Comparison of ENCODE assay signal across 23 cellular contexts in the genomic region with DNA sequence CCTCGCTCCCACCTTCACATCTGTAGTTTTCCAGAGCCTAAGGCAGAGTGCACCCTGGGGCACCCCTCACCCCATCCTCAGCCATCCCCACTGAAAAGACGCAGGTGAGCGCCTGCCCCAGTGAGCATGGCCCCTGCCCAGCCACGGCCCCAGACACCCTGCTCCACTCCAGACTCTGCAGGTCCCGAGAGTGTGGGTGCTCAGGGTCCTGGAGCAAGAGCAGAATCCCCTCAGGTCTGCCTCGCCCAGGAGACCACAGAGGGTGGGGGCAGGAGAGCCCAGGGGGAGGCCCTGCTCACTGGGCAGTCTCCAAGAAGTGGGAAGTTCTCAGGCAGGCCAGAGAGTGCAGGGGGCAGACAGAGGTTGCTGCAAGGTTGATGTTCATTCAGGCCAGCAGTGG.
DNase-seq lines count a peak whose midpoint lies in the region; ATAC-seq, FAIRE-seq and TF ChIP-seq lines count a peak whose summit lies in the region.
"Had no signal": no experiment of that assay in that cellular context is flagged by ENCODE, and none has a peak within 500 bp of the region (broad histone marks: within the 10 kb centered on the region; RNA-seq: fewer than 3 reads in every experiment).

No MANE protein-coding gene starts in this region.

- no peak overlapping the region for H3K14ac ChIP-seq in H1 (ENCODE audit: insufficient read length)

- H3K36me3 Mint-ChIP-seq in activated naive CD8-positive, alpha-beta T cell treated with anti-CD3 and anti-CD28 coated beads, Interleukin-2, amount 10 ng/mL, durations not matched to agents 7 days and 5 days: no peaks in the 10 kb centered on the region
- no peaks in the 10 kb centered on the region for H3K36me3 Mint-ChIP-seq in activated naive CD8-positive, alpha-beta T cell treated with anti-CD3 and anti-CD28 coated beads for 36 hours
- H3K36me3 Mint-ChIP-seq: CD4-positive, CD25-positive, alpha-beta regulatory T cell had no signal

- H3K4me1 ChIP-seq in H1 (replicated peaks in 1 of 4; ENCODE audit: control insufficient read depth in 3 of 4, insufficient read depth in 4 of 4, low read length in 3 of 4): peaks cover 1 to 14% (median 6%) of the 10 kb centered on the region in 4 experiments; a peak in 4 of 7 replicates
- H3K4me1 ChIP-seq: SJSA1 had no signal

- H3K36me3 ChIP-seq in H1 (ENCODE audit: control insufficient read depth in 2 of 4, insufficient read depth in 4 of 4, low read length in 3 of 4): no peaks in the 10 kb centered on the region
- H3K36me3 ChIP-seq: SJSA1 had no signal

- peak overlapping the region; percentile 75; the same call in 1 of the 2 replicates for H2BK5ac ChIP-seq in H1 (ENCODE audit: low read depth, low read length)

- POLR2A ChIA-PET in activated naive CD8-positive, alpha-beta T cell treated with anti-CD3 and anti-CD28 coated beads, Interleukin-2, amount 10 ng/mL, durations not matched to agents 7 days and 5 days (lab: Charles Lee): no interaction called here
- POLR2A ChIA-PET in H1 (lab: Charles Lee; ENCODE audit: partially characterized antibody): no interaction called here

- H3K9me3 Mint-ChIP-seq in activated naive CD8-positive, alpha-beta T cell treated with anti-CD3 and anti-CD28 coated beads, Interleukin-2, amount 10 ng/mL, durations not matched to agents 7 days and 5 days: no peaks in the 10 kb centered on the region
- no peaks in the 10 kb centered on the region for H3K9me3 Mint-ChIP-seq in activated naive CD8-positive, alpha-beta T cell treated with anti-CD3 and anti-CD28 coated beads for 36 hours
- H3K9me3 Mint-ChIP-seq: CD4-positive, CD25-positive, alpha-beta regulatory T cell had no signal

- H3K56ac ChIP-seq in H1 (replicated peaks; ENCODE audit: insufficient read length, low read depth, low read length): no peak overlapping the region

- no peak for TF ChIP-seq EP300 in H1 (IDR thresholded peaks at IDR 0.05; ENCODE audit: borderline replicate concordance in 1 of 2, low read depth in 2 of 2, low read length in 2 of 2)

- H3K27me3 ChIP-seq in H1 (replicated peaks in 1 of 4; ENCODE audit: control insufficient read depth in 3 of 4, extremely low read depth in 1 of 4, insufficient read depth in 3 of 4, low read length in 3 of 4): no peaks in the 10 kb centered on the region

- 0 out of 2 replicates have a peak overlapping the region, but pooled peaks have one; percentile 57 for H4K8ac ChIP-seq in H1 (ENCODE audit: extremely low read depth, insufficient read depth, low read length)

- intact Hi-C loops in sciatic nerve (cut with DNase I): no loop called here

- peak overlapping the region; percentile 32; the same call in 1 of the 2 replicates for H3K18ac ChIP-seq in H1 (ENCODE audit: extremely low read depth, low read length)

- CTCF ChIA-PET in H1 (lab: Charles Lee; ENCODE audit: partially characterized antibody): no interaction called here

- H2AFZ ChIP-seq in H1 (ENCODE audit: low read length): no peak overlapping the region

- H3K4ac ChIP-seq in H1 (replicated peaks; ENCODE audit: insufficient read length, low read depth, low read length): peak overlapping the region; percentile 91

- no peak overlapping the region; the same call in 1 of the 2 replicates for H2AK5ac ChIP-seq in H1 (ENCODE audit: low read depth, low read length)

- no peaks in the 10 kb centered on the region for H4K20me1 ChIP-seq in H1 (replicated peaks in 1 of 2; ENCODE audit: control insufficient read depth in 1 of 2, insufficient read depth in 2 of 2, low read length in 2 of 2)

- no peak for TF ChIP-seq POLR2A in H1 (IDR thresholded peaks at IDR 0.05; ENCODE audit: control extremely low read depth in 1 of 2, low read depth in 2 of 2, low read length in 2 of 2)

- no peaks in the 10 kb centered on the region for H3K79me1 ChIP-seq in H1 (ENCODE audit: low read depth, low read length)

- 88% methylated on average over 6 of the region's 6 CpGs; no CpG with 5 or more reads in 1 of the 2 experiments for WGBS in H1 (ENCODE audit: extremely low coverage in 1 of 2, insufficient coverage in 1 of 2, insufficient read length in 1 of 2, insufficient replicate concordance in 2 of 2, low coverage in 1 of 2, low lambda C conversion rate in 2 of 2, missing lambda C conversion rate in 1 of 2), 2 experiments

- no peak overlapping the region for H3K27ac Mint-ChIP-seq in activated naive CD8-positive, alpha-beta T cell treated with anti-CD3 and anti-CD28 coated beads, Interleukin-2, amount 10 ng/mL, durations not matched to agents 7 days and 5 days
- H3K27ac Mint-ChIP-seq in activated naive CD8-positive, alpha-beta T cell treated with anti-CD3 and anti-CD28 coated beads for 36 hours: no peak overlapping the region
- H3K27ac Mint-ChIP-seq: CD4-positive, CD25-positive, alpha-beta regulatory T cell had no signal

- H3K79me2 ChIP-seq in H1 (ENCODE audit: control insufficient read depth in 1 of 2, insufficient read depth in 2 of 2, low read length in 2 of 2): no peaks in the 10 kb centered on the region

- no peak for TF ChIP-seq CTCF in H1 (IDR thresholded peaks at IDR 0.05; ENCODE audit: control extremely low read depth in 1 of 3, insufficient read depth in 1 of 3, low read depth in 1 of 3, low read length in 3 of 3)

- no peak for ATAC-seq in activated naive CD8-positive, alpha-beta T cell treated with anti-CD3 and anti-CD28 coated beads, Interleukin-2, amount 10 ng/mL, durations not matched to agents 7 days and 5 days (ENCODE audit: low read depth)
- ATAC-seq in sciatic nerve (no peak), GM19397 (IDR thresholded peaks at IDR 0.05; ENCODE audit: unreplicated experiment) (no peak)
- ATAC-seq: Right ventricle myocardium inferior had no signal

- H3K23ac ChIP-seq in H1 (ENCODE audit: insufficient read length): no peak overlapping the region

- H3K4me3 ChIP-seq in H1 (ENCODE audit: extremely low read depth in 1 of 4, insufficient read depth in 2 of 4, low read depth in 3 of 4, low read length in 4 of 4): no peak overlapping the region
- H3K4me3 ChIP-seq: SJSA1 had no signal

- no peak overlapping the region for H3K4me3 Mint-ChIP-seq in activated naive CD8-positive, alpha-beta T cell treated with anti-CD3 and anti-CD28 coated beads, Interleukin-2, amount 10 ng/mL, durations not matched to agents 7 days and 5 days
- H3K4me3 Mint-ChIP-seq in activated naive CD8-positive, alpha-beta T cell treated with anti-CD3 and anti-CD28 coated beads for 36 hours: no peak overlapping the region
- H3K4me3 Mint-ChIP-seq: CD4-positive, CD25-positive, alpha-beta regulatory T cell had no signal

- H3K9me3 ChIP-seq in H1 (ENCODE audit: insufficient read depth in 2 of 2, low read depth in 1 of 2, low read length in 1 of 2): no peaks in the 10 kb centered on the region
- H3K9me3 ChIP-seq: SJSA1 had no signal

- no peak for TF ChIP-seq RAD21 in H1 (IDR thresholded peaks at IDR 0.05 in 1 of 2, conservative IDR thresholded peaks at IDR 0.05 in 1 of 2; ENCODE audit: low read depth in 2 of 2, low read length in 2 of 2)

- H3K4me2 ChIP-seq in H1 (ENCODE audit: insufficient read depth in 1 of 2, low read depth in 2 of 2, low read length in 2 of 2): no peak overlapping the region
- H3K4me2 ChIP-seq: KMS-11 had no signal

- peak overlapping the region; percentile 88; the same call in 1 of the 2 replicates for H2BK15ac ChIP-seq in H1 (ENCODE audit: low read length)

- H2BK20ac ChIP-seq in H1 (ENCODE audit: low read length): peak overlapping the region; percentile 86; the same call in 1 of the 2 replicates

- H3K23me2 ChIP-seq in H1 (ENCODE audit: low read depth, low read length): no peaks in the 10 kb centered on the region

- no peak overlapping the region for H2BK120ac ChIP-seq in H1 (replicated peaks; ENCODE audit: low read depth, low read length)

- H4K91ac ChIP-seq in H1 (replicated peaks; ENCODE audit: insufficient read length, low read length): peak overlapping the region; percentile 88

- H2BK12ac ChIP-seq in H1 (ENCODE audit: low read depth, low read length): peak overlapping the region; percentile 98; the same call in 1 of the 2 replicates

- no peak for FAIRE-seq in H1 (lab: Jason Lieb, UNC)
- FAIRE-seq: RCC 7860 had no signal

- no peak overlapping the region for H4K5ac ChIP-seq in H1 (ENCODE audit: insufficient read length, low read depth, low read length)

- no peak overlapping the region for H3K9ac ChIP-seq in H1 (replicated peaks in 1 of 4; ENCODE audit: extremely low read depth in 1 of 4, low read depth in 3 of 4, low read length in 3 of 4)
- H3K9ac ChIP-seq: KMS-11 had no signal

- no peaks in the 10 kb centered on the region for H3K27me3 Mint-ChIP-seq in activated naive CD8-positive, alpha-beta T cell treated with anti-CD3 and anti-CD28 coated beads, Interleukin-2, amount 10 ng/mL, durations not matched to agents 7 days and 5 days
- no peaks in the 10 kb centered on the region for H3K27me3 Mint-ChIP-seq in activated naive CD8-positive, alpha-beta T cell treated with anti-CD3 and anti-CD28 coated beads for 36 hours

- no peak overlapping the region for H3K27ac ChIP-seq in H1 (ENCODE audit: low read depth, low read length)
- H3K27ac ChIP-seq: KMS-11, SJSA1 had no signal

- peak; percentile 10 for DNase-seq in activated naive CD8-positive, alpha-beta T cell treated with anti-CD3 and anti-CD28 coated beads, Interleukin-2, amount 10 ng/mL, durations not matched to agents 7 days and 5 days
- no peak for DNase-seq in activated naive CD8-positive, alpha-beta T cell treated with anti-CD3 and anti-CD28 coated beads for 36 hours
- DNase-seq in H1 (ENCODE audit: low read depth in 1 of 2, low spot score in 2 of 2) (no peak), sciatic nerve (ENCODE audit: low spot score) (peak; percentile 28), ureter (ENCODE audit: low spot score) (peak; percentile 24), NCI-H748 (lab: John Stamatoyannopoulos, UW; ENCODE audit: unreplicated experiment) (no peak), UCSD-AML1 (lab: John Stamatoyannopoulos, UW; ENCODE audit: unreplicated experiment) (no peak)
- DNase-seq: CD4-positive, CD25-positive, alpha-beta regulatory T cell; DMS79 treated with DMSO at 0.1 percent for 48 hours; GOT3; IMR-90; NCI-H1105; NCI-H146; NCI-H2029 treated with DMSO at 0.1 percent for 48 hours; NCI-H2171; NCI-H345; NCI-H524 treated with DMSO at 0.1 percent for 48 hours; OCI-M1 had no signal

- no peaks in the 10 kb centered on the region for H3K4me1 Mint-ChIP-seq in activated naive CD8-positive, alpha-beta T cell treated with anti-CD3 and anti-CD28 coated beads, Interleukin-2, amount 10 ng/mL, durations not matched to agents 7 days and 5 days
- H3K4me1 Mint-ChIP-seq in activated naive CD8-positive, alpha-beta T cell treated with anti-CD3 and anti-CD28 coated beads for 36 hours: no peaks in the 10 kb centered on the region
- H3K4me1 Mint-ChIP-seq: CD4-positive, CD25-positive, alpha-beta regulatory T cell had no signal

TF ChIP-seq in H1, 55 proteins besides CTCF, POLR2A, EP300 and RAD21:
- TF ChIP-seq BRCA1 (IDR thresholded peaks at IDR 0.05; ENCODE audit: low read depth, low read length): no peak
- TF ChIP-seq KDM1A (IDR thresholded peaks at IDR 0.05; ENCODE audit: borderline replicate concordance, low read length): no peak
- no peak for TF ChIP-seq JUN (IDR thresholded peaks at IDR 0.05; ENCODE audit: low read depth, low read length)
- no peak for TF ChIP-seq TAF7 (optimal IDR thresholded peaks at IDR 0.05; ENCODE audit: borderline replicate concordance, low read depth, low read length)
- TF ChIP-seq ASH2L (IDR thresholded peaks at IDR 0.05; ENCODE audit: low read length): no peak
- TF ChIP-seq SP4 (IDR thresholded peaks at IDR 0.05; ENCODE audit: low read length): no peak

Comparison
In these comparisons a context has a peak if more than half of its experiments do, and no peak if none do; other contexts are left out.
1. DNase-seq: peak in activated naive CD8-positive, alpha-beta T cell treated with anti-CD3 and anti-CD28 coated beads, Interleukin-2, amount 10 ng/mL, durations not matched to agents 7 days and 5 days (single experiment), sciatic nerve (single experiment) and ureter (single experiment); none in activated naive CD8-positive, alpha-beta T cell treated with anti-CD3 and anti-CD28 coated beads for 36 hours (single experiment), H1 (0 of 2), NCI-H748 (single experiment) and UCSD-AML1 (single experiment).